Comparison of ENCODE assay signal across 9 cellular contexts in the genomic region with DNA sequence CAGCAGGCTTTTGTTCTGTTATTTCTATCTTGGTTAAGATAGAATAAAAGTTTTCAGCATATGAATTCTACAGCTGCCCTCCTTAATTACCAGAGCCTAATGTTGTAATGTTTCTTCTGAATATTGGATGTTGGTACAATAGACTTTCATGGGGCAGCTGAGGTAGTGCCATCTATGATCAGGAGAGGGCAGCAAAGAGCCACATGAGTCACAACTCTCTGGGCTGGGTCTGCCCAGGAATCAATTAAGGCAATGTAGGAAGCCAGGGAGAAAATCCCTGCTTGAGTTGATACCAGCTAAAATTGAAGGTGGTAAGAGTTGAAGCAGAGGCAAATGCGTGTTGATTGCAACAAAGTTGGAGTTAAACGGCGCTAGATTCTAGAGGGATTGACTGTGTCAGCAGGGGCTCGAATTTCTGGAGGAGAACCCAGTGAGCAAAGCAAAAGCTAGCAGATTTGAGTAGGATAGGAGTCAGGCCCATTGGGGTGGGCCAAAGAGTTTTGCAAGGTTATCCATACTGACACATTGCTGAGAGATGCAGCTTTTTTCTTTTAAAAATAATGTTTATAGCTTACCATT. TPM values are rescaled to one million over a fixed set of nuclear protein-coding genes. Genes with fewer than 3 reads are reported as not detected.
DNase-seq lines count a peak whose midpoint lies in the region; ATAC-seq, FAIRE-seq and TF ChIP-seq lines count a peak whose summit lies in the region.
"Had no signal": no experiment of that assay in that cellular context is flagged by ENCODE, and none has a peak within 500 bp of the region (broad histone marks: within the 10 kb centered on the region; RNA-seq: fewer than 3 reads in every experiment).

No MANE protein-coding gene starts in this region.

- in situ Hi-C loops in ACHN (cut with HindIII; ENCODE audit: low pct_ligation_motif_present, low pct_unique_long_range_greater_than_20kb, low sequenced_read_pairs), result no loop called here

- WGBS in endodermal cell (ENCODE audit: insufficient coverage in 1 of 2, insufficient read length in 1 of 2), 2 experiments, result 18 to 21% methylated on average over 4 of the region's 4 CpGs

- H3K9ac ChIP-seq in endodermal cell (ENCODE audit: extremely low read depth, low read length, poor library complexity, severe bottlenecking), result no peak overlapping the region

- DNase-seq in ACHN, result peak; percentile 48
- DNase-seq in GM18507 (ENCODE audit: extremely low spot score, insufficient read length, low read depth), result peak; percentile 43
- DNase-seq in NCI-H748 (lab: John Stamatoyannopoulos, UW; ENCODE audit: unreplicated experiment), result peak; percentile 61
- DNase-seq in activated CD4-positive, alpha-beta memory T cell treated with anti-CD3 and anti-CD28 coated beads, Interleukin-2, amount 10 ng/mL, durations not matched to agents 7 days and 5 days, result peak; percentile 58
- peak; percentile 87 for DNase-seq in endodermal cell
- DNase-seq in middle frontal gyrus (ENCODE audit: extremely low spot score, low spot score), result peak; percentile 37
- peak; percentile 18 to 31 for DNase-seq in stimulated activated CD8-positive, alpha-beta memory T cell treated with anti-CD3 and anti-CD28 coated beads, Interleukin-7, amount 100 ng/mL, for 4 hours (ENCODE audit: low read depth in 2 of 2)

- no peaks in the 10 kb centered on the region for H3K9me3 ChIP-seq in endodermal cell (ENCODE audit: control insufficient read depth, low read length)

- no peak overlapping the region for H3K4me3 Mint-ChIP-seq in activated CD4-positive, alpha-beta memory T cell treated with anti-CD3 and anti-CD28 coated beads, Interleukin-2, amount 10 ng/mL, durations not matched to agents 7 days and 5 days
- H3K4me3 Mint-ChIP-seq in endodermal cell, result no peak overlapping the region

- FAIRE-seq in GM18507 (lab: Jason Lieb, UNC), result peak; percentile 82

- peak; percentile 80 for ATAC-seq in HG03103 (IDR thresholded peaks at IDR 0.05; ENCODE audit: low read depth, unreplicated experiment)

- no peak overlapping the region for H3K27ac Mint-ChIP-seq in activated CD4-positive, alpha-beta memory T cell treated with anti-CD3 and anti-CD28 coated beads, Interleukin-2, amount 10 ng/mL, durations not matched to agents 7 days and 5 days
- H3K27ac Mint-ChIP-seq in endodermal cell, result peak overlapping the region; percentile 19

- no peaks in the 10 kb centered on the region for H3K36me3 ChIP-seq in endodermal cell (ENCODE audit: control insufficient read depth, insufficient read depth, low read length)

- TF ChIP-seq CTCF in endodermal cell (conservative IDR thresholded peaks at IDR 0.05), result peak; percentile 93

- H3K27ac ChIP-seq in endodermal cell (ENCODE audit: low read depth, low read length), result no peak overlapping the region
- H3K27ac ChIP-seq: skin epidermis had no signal

- POLR2A ChIA-PET in activated CD4-positive, alpha-beta memory T cell treated with anti-CD3 and anti-CD28 coated beads, Interleukin-2, amount 10 ng/mL, durations not matched to agents 7 days and 5 days (lab: Charles Lee), result no interaction called here

- peaks cover 18% of the 10 kb centered on the region for H3K27me3 Mint-ChIP-seq in activated CD4-positive, alpha-beta memory T cell treated with anti-CD3 and anti-CD28 coated beads, Interleukin-2, amount 10 ng/mL, durations not matched to agents 7 days and 5 days
- no peaks in the 10 kb centered on the region for H3K27me3 Mint-ChIP-seq in endodermal cell (ENCODE audit: insufficient read depth)

- H3K4me3 ChIP-seq in endodermal cell (ENCODE audit: low read length), result no peak overlapping the region
- H3K4me3 ChIP-seq: skin epidermis had no signal

- peaks cover 44% of the 10 kb centered on the region for H3K4me1 ChIP-seq in endodermal cell (ENCODE audit: control insufficient read depth, insufficient read depth, low read length)

- H3K27me3 ChIP-seq in endodermal cell (ENCODE audit: control insufficient read depth, insufficient read depth, low read length, poor library complexity, severe bottlenecking), result no peaks in the 10 kb centered on the region

- H3K36me3 Mint-ChIP-seq in activated CD4-positive, alpha-beta memory T cell treated with anti-CD3 and anti-CD28 coated beads, Interleukin-2, amount 10 ng/mL, durations not matched to agents 7 days and 5 days (ENCODE audit: low read depth), result no peaks in the 10 kb centered on the region
- H3K36me3 Mint-ChIP-seq in endodermal cell (ENCODE audit: low read depth), result no peaks in the 10 kb centered on the region

- no peaks in the 10 kb centered on the region for H3K4me1 Mint-ChIP-seq in activated CD4-positive, alpha-beta memory T cell treated with anti-CD3 and anti-CD28 coated beads, Interleukin-2, amount 10 ng/mL, durations not matched to agents 7 days and 5 days
- H3K4me1 Mint-ChIP-seq in endodermal cell, result peaks cover 48% of the 10 kb centered on the region

- H3K9me3 Mint-ChIP-seq in activated CD4-positive, alpha-beta memory T cell treated with anti-CD3 and anti-CD28 coated beads, Interleukin-2, amount 10 ng/mL, durations not matched to agents 7 days and 5 days, result no peaks in the 10 kb centered on the region
- H3K9me3 Mint-ChIP-seq in endodermal cell, result no peaks in the 10 kb centered on the region

- CTCF ChIA-PET in activated CD4-positive, alpha-beta memory T cell treated with anti-CD3 and anti-CD28 coated beads, Interleukin-2, amount 10 ng/mL, durations not matched to agents 7 days and 5 days (lab: Charles Lee), result interaction anchor here (0.6 to 3.6 kb wide), 11 partner anchors 8 to 597 kb away, joined by 3 to 33 read pairs (median 7); a partner anchor contains a TSS

RNA-seq across cellular contexts. Expression of a gene that starts 10.6 kb away (rescaled TPM):
- total RNA-seq in activated CD4-positive, alpha-beta memory T cell treated with anti-CD3 and anti-CD28 coated beads, Interleukin-2, amount 10 ng/mL, durations not matched to agents 7 days and 5 days, result not detected
- total RNA-seq in endodermal cell, result under 1 TPM in 1 of 2 donors, not detected in 1; 0.24 TPM
- polyA plus RNA-seq in endodermal cell (2013, experiment 1 of 2), result 0.14 TPM
- polyA plus RNA-seq in endodermal cell (2013, experiment 2 of 2), result not detected

Comparison
In these comparisons a context has a peak if more than half of its experiments do, and no peak if none do; other contexts are left out.
1. DNase-seq: peak in every context shown above with its lines; median percentile 87 in endodermal cell; 61 in NCI-H748; 58 in activated CD4-positive, alpha-beta memory T cell treated with anti-CD3 and anti-CD28 coated beads, Interleukin-2, amount 10 ng/mL, durations not matched to agents 7 days and 5 days; 48 in ACHN; 43 in GM18507; 37 in middle frontal gyrus; 24 in stimulated activated CD8-positive, alpha-beta memory T cell treated with anti-CD3 and anti-CD28 coated beads, Interleukin-7, amount 100 ng/mL, for 4 hours.